In the genomic region with DNA sequence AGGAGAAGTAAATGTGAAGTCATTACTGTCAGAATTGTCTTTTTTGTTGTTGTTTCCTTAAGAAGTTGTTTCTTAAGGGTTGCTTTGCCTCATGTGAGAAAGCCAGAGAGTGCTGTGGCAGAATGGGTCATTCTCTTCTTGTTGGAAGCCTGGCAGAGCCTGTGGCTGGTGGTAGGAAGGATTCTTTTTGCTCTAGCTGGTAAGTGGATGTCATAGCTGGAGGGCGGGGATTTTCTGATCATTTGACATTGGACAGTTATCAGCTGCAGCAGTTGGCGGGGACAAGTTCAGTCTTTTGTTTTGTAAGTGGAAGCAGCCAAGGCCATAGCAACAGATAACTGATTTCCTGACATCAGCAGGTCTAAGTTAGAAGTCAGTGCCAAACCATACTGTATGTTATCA, we compare ENCODE assay signal across 1 cellular context.
A peak's percentile ranks its signal among the peaks of the same experiment; 100 is the strongest.
TF ChIP-seq lines count a peak whose summit lies in the region.

No MANE protein-coding gene starts in this region.

TF ChIP-seq in HepG2, 621 proteins besides CTCF, POLR2A, EP300 and RAD21 (continued from another document and continues in another):
- TF ChIP-seq, protein P1, sequence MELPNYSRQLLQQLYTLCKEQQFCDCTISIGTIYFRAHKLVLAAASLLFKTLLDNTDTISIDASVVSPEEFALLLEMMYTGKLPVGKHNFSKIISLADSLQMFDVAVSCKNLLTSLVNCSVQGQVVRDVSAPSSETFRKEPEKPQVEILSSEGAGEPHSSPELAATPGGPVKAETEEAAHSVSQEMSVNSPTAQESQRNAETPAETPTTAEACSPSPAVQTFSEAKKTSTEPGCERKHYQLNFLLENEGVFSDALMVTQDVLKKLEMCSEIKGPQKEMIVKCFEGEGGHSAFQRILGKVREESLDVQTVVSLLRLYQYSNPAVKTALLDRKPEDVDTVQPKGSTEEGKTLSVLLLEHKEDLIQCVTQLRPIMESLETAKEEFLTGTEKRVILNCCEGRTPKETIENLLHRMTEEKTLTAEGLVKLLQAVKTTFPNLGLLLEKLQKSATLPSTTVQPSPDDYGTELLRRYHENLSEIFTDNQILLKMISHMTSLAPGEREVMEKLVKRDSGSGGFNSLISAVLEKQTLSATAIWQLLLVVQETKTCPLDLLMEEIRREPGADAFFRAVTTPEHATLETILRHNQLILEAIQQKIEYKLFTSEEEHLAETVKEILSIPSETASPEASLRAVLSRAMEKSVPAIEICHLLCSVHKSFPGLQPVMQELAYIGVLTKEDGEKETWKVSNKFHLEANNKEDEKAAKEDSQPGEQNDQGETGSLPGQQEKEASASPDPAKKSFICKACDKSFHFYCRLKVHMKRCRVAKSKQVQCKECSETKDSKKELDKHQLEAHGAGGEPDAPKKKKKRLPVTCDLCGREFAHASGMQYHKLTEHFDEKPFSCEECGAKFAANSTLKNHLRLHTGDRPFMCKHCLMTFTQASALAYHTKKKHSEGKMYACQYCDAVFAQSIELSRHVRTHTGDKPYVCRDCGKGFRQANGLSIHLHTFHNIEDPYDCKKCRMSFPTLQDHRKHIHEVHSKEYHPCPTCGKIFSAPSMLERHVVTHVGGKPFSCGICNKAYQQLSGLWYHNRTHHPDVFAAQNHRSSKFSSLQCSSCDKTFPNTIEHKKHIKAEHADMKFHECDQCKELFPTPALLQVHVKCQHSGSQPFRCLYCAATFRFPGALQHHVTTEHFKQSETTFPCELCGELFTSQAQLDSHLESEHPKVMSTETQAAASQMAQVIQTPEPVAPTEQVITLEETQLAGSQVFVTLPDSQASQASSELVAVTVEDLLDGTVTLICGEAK (IDR thresholded peaks at IDR 0.05), result no peak
- TF ChIP-seq, protein P1 (CRISPR knock-in tag; IDR thresholded peaks at IDR 0.05), result no peak
- no peak for TF ChIP-seq KDM5B (CRISPR knock-in tag; IDR thresholded peaks at IDR 0.05; ENCODE audit: borderline replicate concordance)
- TF ChIP-seq ZKSCAN8 (CRISPR knock-in tag; IDR thresholded peaks at IDR 0.05; ENCODE audit: borderline replicate concordance), result 0 out of 2 replicates have a peak, but pooled peaks have one; percentile 23
- peak; percentile 63; the same call in 1 of the 2 replicates for TF ChIP-seq ONECUT2 (CRISPR knock-in tag; IDR thresholded peaks at IDR 0.05)
- TF ChIP-seq JUNB (CRISPR knock-in tag; IDR thresholded peaks at IDR 0.05; ENCODE audit: borderline replicate concordance), result no peak
- TF ChIP-seq GABPA (IDR thresholded peaks at IDR 0.05; ENCODE audit: low read depth, low read length), result no peak
- TF ChIP-seq GABPA (CRISPR knock-in tag; IDR thresholded peaks at IDR 0.05; ENCODE audit: low read depth), result peak; percentile 38; the same call in 1 of the 2 replicates
- no peak for TF ChIP-seq ATRX (CRISPR knock-in tag; IDR thresholded peaks at IDR 0.05; ENCODE audit: borderline replicate concordance)
- no peak for TF ChIP-seq HOXD1 (CRISPR knock-in tag; IDR thresholded peaks at IDR 0.05)
- TF ChIP-seq ZNF678 (CRISPR knock-in tag; IDR thresholded peaks at IDR 0.05), result no peak
- TF ChIP-seq, protein P2, sequence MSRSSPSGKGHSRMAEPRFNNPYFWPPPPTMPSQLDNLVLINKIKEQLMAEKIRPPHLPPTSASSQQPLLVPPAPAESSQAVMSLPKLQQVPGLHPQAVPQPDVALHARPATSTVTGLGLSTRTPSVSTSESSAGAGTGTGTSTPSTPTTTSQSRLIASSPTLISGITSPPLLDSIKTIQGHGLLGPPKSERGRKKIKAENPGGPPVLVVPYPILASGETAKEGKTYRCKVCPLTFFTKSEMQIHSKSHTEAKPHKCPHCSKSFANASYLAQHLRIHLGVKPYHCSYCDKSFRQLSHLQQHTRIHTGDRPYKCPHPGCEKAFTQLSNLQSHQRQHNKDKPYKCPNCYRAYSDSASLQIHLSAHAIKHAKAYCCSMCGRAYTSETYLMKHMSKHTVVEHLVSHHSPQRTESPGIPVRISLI (CRISPR knock-in tag; IDR thresholded peaks at IDR 0.05; ENCODE audit: borderline replicate concordance), result no peak
- TF ChIP-seq, protein P3, sequence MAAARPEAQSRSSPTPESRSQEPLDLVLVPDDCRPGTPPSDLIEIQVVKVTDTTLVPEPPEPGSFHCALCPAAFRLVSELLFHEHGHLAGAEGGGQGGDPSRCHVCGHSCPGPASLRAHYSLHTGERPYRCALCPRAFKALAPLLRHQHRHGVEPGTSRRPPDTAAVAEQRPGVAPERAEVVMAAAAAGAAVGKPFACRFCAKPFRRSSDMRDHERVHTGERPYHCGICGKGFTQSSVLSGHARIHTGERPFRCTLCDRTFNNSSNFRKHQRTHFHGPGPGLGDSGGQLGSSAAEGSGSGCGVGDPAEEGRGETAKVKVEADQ (CRISPR knock-in tag; IDR thresholded peaks at IDR 0.05; ENCODE audit: borderline replicate concordance), result no peak; the same call in 1 of the 2 replicates
- no peak for TF ChIP-seq ZNF121 (CRISPR knock-in tag; IDR thresholded peaks at IDR 0.05)
- TF ChIP-seq NPAS2 (CRISPR knock-in tag; IDR thresholded peaks at IDR 0.05; ENCODE audit: borderline replicate concordance), result no peak
- no peak for TF ChIP-seq ZNF780A (CRISPR knock-in tag; IDR thresholded peaks at IDR 0.05)
- TF ChIP-seq ESRRA (CRISPR knock-in tag; IDR thresholded peaks at IDR 0.05; ENCODE audit: low read depth), result 0 out of 2 replicates have a peak, but pooled peaks have one; percentile 30
- TF ChIP-seq ZNF768 (CRISPR knock-in tag; IDR thresholded peaks at IDR 0.05), result no peak
- TF ChIP-seq ZNF589 (CRISPR knock-in tag; conservative IDR thresholded peaks at IDR 0.05), result no peak
- no peak for TF ChIP-seq XBP1 (CRISPR knock-in tag; IDR thresholded peaks at IDR 0.05)
- TF ChIP-seq ZNF441 (CRISPR knock-in tag; IDR thresholded peaks at IDR 0.05; ENCODE audit: borderline replicate concordance), result no peak
- TF ChIP-seq ZSCAN20 (CRISPR knock-in tag; IDR thresholded peaks at IDR 0.05; ENCODE audit: borderline replicate concordance), result no peak
- peak; percentile 60; the same call in 1 of the 2 replicates for TF ChIP-seq ZNF331 (CRISPR knock-in tag; IDR thresholded peaks at IDR 0.05)
- TF ChIP-seq SAP130 (CRISPR knock-in tag; IDR thresholded peaks at IDR 0.05; ENCODE audit: low read depth), result peak; percentile 80
- no peak for TF ChIP-seq TBX3 (IDR thresholded peaks at IDR 0.05; ENCODE audit: borderline replicate concordance)
- no peak; the same call in 1 of the 2 replicates for TF ChIP-seq RXRA (CRISPR knock-in tag; IDR thresholded peaks at IDR 0.05)
- no peak for TF ChIP-seq ZFYVE20 (CRISPR knock-in tag; IDR thresholded peaks at IDR 0.05; ENCODE audit: borderline replicate concordance, low read depth)
- no peak for TF ChIP-seq ZNF234 (CRISPR knock-in tag; conservative IDR thresholded peaks at IDR 0.05)
- TF ChIP-seq, protein P4, sequence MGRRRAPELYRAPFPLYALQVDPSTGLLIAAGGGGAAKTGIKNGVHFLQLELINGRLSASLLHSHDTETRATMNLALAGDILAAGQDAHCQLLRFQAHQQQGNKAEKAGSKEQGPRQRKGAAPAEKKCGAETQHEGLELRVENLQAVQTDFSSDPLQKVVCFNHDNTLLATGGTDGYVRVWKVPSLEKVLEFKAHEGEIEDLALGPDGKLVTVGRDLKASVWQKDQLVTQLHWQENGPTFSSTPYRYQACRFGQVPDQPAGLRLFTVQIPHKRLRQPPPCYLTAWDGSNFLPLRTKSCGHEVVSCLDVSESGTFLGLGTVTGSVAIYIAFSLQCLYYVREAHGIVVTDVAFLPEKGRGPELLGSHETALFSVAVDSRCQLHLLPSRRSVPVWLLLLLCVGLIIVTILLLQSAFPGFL (CRISPR knock-in tag; IDR thresholded peaks at IDR 0.05), result no peak
- TF ChIP-seq ZMYM3 (CRISPR knock-in tag; IDR thresholded peaks at IDR 0.05), result no peak
- TF ChIP-seq NAIF1 (CRISPR knock-in tag; IDR thresholded peaks at IDR 0.05; ENCODE audit: borderline replicate concordance), result no peak
- TF ChIP-seq, protein P5, sequence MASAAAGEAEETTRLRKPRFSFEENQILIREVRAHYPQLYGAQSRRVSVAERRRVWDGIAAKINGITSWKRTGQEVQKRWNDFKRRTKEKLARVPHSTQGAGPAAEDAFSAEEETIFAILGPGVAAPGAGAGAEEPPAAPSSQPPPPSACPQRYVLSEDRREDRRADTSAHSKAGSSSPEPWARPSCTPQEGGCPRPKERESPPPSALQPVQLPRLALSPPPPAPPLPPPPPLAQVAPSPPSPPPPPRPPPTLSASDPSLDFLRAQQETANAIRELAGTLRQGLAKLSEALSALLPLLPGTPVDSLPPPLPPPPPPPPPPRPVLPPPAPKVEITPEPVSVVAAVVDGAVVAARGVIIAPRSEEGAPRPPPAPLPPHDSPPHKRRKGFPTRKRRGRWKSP (CRISPR knock-in tag; IDR thresholded peaks at IDR 0.05), result no peak
- TF ChIP-seq NR2F6 (IDR thresholded peaks at IDR 0.05), result no peak
- TF ChIP-seq NR2F6 (CRISPR knock-in tag; IDR thresholded peaks at IDR 0.05), result peak; percentile 51; the same call in 1 of the 2 replicates
- TF ChIP-seq, protein P6, sequence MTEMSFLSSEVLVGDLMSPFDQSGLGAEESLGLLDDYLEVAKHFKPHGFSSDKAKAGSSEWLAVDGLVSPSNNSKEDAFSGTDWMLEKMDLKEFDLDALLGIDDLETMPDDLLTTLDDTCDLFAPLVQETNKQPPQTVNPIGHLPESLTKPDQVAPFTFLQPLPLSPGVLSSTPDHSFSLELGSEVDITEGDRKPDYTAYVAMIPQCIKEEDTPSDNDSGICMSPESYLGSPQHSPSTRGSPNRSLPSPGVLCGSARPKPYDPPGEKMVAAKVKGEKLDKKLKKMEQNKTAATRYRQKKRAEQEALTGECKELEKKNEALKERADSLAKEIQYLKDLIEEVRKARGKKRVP (CRISPR knock-in tag; IDR thresholded peaks at IDR 0.05), result no peak
- 0 out of 2 replicates have a peak, but pooled peaks have one; percentile 26 for TF ChIP-seq ZNF264 (CRISPR knock-in tag; IDR thresholded peaks at IDR 0.05)
- TF ChIP-seq, protein P7, sequence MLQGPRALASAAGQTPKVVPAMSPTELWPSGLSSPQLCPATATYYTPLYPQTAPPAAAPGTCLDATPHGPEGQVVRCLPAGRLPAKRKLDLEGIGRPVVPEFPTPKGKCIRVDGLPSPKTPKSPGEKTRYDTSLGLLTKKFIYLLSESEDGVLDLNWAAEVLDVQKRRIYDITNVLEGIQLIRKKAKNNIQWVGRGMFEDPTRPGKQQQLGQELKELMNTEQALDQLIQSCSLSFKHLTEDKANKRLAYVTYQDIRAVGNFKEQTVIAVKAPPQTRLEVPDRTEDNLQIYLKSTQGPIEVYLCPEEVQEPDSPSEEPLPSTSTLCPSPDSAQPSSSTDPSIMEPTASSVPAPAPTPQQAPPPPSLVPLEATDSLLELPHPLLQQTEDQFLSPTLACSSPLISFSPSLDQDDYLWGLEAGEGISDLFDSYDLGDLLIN (CRISPR knock-in tag; IDR thresholded peaks at IDR 0.05; ENCODE audit: borderline replicate concordance), result no peak
- no peak; the same call in 1 of the 2 replicates for TF ChIP-seq ZNF605 (CRISPR knock-in tag; IDR thresholded peaks at IDR 0.05)
- TF ChIP-seq GZF1 (CRISPR knock-in tag; IDR thresholded peaks at IDR 0.05), result no peak
- TF ChIP-seq, protein P8, sequence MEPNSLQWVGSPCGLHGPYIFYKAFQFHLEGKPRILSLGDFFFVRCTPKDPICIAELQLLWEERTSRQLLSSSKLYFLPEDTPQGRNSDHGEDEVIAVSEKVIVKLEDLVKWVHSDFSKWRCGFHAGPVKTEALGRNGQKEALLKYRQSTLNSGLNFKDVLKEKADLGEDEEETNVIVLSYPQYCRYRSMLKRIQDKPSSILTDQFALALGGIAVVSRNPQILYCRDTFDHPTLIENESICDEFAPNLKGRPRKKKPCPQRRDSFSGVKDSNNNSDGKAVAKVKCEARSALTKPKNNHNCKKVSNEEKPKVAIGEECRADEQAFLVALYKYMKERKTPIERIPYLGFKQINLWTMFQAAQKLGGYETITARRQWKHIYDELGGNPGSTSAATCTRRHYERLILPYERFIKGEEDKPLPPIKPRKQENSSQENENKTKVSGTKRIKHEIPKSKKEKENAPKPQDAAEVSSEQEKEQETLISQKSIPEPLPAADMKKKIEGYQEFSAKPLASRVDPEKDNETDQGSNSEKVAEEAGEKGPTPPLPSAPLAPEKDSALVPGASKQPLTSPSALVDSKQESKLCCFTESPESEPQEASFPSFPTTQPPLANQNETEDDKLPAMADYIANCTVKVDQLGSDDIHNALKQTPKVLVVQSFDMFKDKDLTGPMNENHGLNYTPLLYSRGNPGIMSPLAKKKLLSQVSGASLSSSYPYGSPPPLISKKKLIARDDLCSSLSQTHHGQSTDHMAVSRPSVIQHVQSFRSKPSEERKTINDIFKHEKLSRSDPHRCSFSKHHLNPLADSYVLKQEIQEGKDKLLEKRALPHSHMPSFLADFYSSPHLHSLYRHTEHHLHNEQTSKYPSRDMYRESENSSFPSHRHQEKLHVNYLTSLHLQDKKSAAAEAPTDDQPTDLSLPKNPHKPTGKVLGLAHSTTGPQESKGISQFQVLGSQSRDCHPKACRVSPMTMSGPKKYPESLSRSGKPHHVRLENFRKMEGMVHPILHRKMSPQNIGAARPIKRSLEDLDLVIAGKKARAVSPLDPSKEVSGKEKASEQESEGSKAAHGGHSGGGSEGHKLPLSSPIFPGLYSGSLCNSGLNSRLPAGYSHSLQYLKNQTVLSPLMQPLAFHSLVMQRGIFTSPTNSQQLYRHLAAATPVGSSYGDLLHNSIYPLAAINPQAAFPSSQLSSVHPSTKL (CRISPR knock-in tag; IDR thresholded peaks at IDR 0.05), result peak; percentile 82
- no peak for TF ChIP-seq MLLT10 (CRISPR knock-in tag; IDR thresholded peaks at IDR 0.05)
- TF ChIP-seq, protein P9, sequence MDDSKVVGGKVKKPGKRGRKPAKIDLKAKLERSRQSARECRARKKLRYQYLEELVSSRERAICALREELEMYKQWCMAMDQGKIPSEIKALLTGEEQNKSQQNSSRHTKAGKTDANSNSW (CRISPR knock-in tag; IDR thresholded peaks at IDR 0.05; ENCODE audit: borderline replicate concordance), result no peak
- no peak for TF ChIP-seq ZNF484 (CRISPR knock-in tag; IDR thresholded peaks at IDR 0.05; ENCODE audit: borderline replicate concordance, low read depth)
- TF ChIP-seq ZNF879 (CRISPR knock-in tag; IDR thresholded peaks at IDR 0.05), result no peak
- TF ChIP-seq PHF20 (CRISPR knock-in tag; IDR thresholded peaks at IDR 0.05), result no peak
